Comparison of ENCODE assay signal across 2 cellular contexts in the genomic region with DNA sequence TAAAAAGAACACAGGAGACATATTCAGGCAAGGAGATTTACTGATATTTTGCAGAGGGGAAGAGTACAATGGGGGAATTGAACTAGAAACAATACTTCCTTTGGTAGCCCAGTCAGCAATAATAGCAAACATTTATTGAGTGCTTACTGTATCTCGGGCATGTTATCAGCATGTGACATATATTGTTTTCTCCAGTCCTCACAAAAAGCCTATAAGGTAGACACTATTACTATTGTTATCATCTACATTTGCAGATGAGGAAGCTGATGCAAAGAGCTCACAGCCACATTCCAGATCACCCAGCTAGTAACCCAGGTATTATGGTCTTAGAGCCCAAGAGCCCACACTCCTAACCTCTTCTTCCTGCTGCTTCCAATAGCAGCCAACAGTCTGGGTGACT.
TF ChIP-seq lines count a peak whose summit lies in the region.

No MANE protein-coding gene starts in this region.

TF ChIP-seq in SK-N-SH, 30 proteins besides CTCF, POLR2A, EP300 and RAD21 (continued from another document):
- TF ChIP-seq, protein P1, sequence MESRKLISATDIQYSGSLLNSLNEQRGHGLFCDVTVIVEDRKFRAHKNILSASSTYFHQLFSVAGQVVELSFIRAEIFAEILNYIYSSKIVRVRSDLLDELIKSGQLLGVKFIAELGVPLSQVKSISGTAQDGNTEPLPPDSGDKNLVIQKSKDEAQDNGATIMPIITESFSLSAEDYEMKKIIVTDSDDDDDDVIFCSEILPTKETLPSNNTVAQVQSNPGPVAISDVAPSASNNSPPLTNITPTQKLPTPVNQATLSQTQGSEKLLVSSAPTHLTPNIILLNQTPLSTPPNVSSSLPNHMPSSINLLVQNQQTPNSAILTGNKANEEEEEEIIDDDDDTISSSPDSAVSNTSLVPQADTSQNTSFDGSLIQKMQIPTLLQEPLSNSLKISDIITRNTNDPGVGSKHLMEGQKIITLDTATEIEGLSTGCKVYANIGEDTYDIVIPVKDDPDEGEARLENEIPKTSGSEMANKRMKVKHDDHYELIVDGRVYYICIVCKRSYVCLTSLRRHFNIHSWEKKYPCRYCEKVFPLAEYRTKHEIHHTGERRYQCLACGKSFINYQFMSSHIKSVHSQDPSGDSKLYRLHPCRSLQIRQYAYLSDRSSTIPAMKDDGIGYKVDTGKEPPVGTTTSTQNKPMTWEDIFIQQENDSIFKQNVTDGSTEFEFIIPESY (IDR thresholded peaks at IDR 0.05; ENCODE audit: borderline replicate concordance, low read depth), result no peak
- TF ChIP-seq SMC3 (IDR thresholded peaks at IDR 0.05; ENCODE audit: low read depth, low read length), result no peak
- TF ChIP-seq JUND (IDR thresholded peaks at IDR 0.05), result no peak
- TF ChIP-seq MEF2A (IDR thresholded peaks at IDR 0.05; ENCODE audit: borderline replicate concordance, low read depth), result no peak
- no peak for TF ChIP-seq MXI1 (IDR thresholded peaks at IDR 0.05; ENCODE audit: low read depth, low read length)
- no peak for TF ChIP-seq CHD2 (IDR thresholded peaks at IDR 0.05; ENCODE audit: low read length, partially characterized antibody)
- TF ChIP-seq TEAD4 (IDR thresholded peaks at IDR 0.05; ENCODE audit: borderline replicate concordance, insufficient read depth), result no peak

TF ChIP-seq in SK-N-SH treated with all-trans-retinoic acid at 6 μM for 48 hours, 23 proteins besides CTCF, POLR2A, EP300 and RAD21 (continued from another document):
- TF ChIP-seq, protein P2, sequence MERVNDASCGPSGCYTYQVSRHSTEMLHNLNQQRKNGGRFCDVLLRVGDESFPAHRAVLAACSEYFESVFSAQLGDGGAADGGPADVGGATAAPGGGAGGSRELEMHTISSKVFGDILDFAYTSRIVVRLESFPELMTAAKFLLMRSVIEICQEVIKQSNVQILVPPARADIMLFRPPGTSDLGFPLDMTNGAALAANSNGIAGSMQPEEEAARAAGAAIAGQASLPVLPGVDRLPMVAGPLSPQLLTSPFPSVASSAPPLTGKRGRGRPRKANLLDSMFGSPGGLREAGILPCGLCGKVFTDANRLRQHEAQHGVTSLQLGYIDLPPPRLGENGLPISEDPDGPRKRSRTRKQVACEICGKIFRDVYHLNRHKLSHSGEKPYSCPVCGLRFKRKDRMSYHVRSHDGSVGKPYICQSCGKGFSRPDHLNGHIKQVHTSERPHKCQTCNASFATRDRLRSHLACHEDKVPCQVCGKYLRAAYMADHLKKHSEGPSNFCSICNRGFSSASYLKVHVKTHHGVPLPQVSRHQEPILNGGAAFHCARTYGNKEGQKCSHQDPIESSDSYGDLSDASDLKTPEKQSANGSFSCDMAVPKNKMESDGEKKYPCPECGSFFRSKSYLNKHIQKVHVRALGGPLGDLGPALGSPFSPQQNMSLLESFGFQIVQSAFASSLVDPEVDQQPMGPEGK (CRISPR knock-in tag; IDR thresholded peaks at IDR 0.05; ENCODE audit: borderline replicate concordance), result no peak
- TF ChIP-seq ARNTL (CRISPR knock-in tag; IDR thresholded peaks at IDR 0.05; ENCODE audit: borderline replicate concordance, low read depth), result no peak
